8 cellular contexts compared by ENCODE assay signal in genomic region chr19:7869453-7869909, GRCh38. TPM values are rescaled to one million over a fixed set of nuclear protein-coding genes. Genes with fewer than 3 reads are reported as not detected.
A peak's percentile ranks its signal among the peaks of the same experiment; 100 is the strongest.
DNase-seq lines count a peak whose midpoint lies in the region; ATAC-seq and TF ChIP-seq lines count a peak whose summit lies in the region.

No MANE protein-coding gene starts in this region.

- peaks cover 71% of the 10 kb centered on the region for H3K27me3 ChIP-seq in gastroesophageal sphincter
- no peaks in the 10 kb centered on the region for H3K27me3 ChIP-seq in vagina

- H3K4me3 Mint-ChIP-seq in activated T-helper 1 cell treated with anti-CD3 and anti-CD28 coated beads, Interleukin-12 subunit alpha, Interleukin-12 subunit beta, Interleukin-2, Interleukin-4 antibody, amounts not matched to agents 30 ng/mL and 10 ng/mL and 1 ng/mL, durations not matched to agents 14 hours and 24 hours and 36 hours, result peak overlapping the region; percentile 47
- no peak overlapping the region for H3K4me3 Mint-ChIP-seq in progenitor cell of endocrine pancreas (ENCODE audit: low read depth)

- no peaks in the 10 kb centered on the region for H3K9me2 ChIP-seq in OCI-LY7 (ENCODE audit: insufficient read depth, low read length)

- peaks cover 21% of the 10 kb centered on the region for H3K4me1 Mint-ChIP-seq in activated T-helper 1 cell treated with anti-CD3 and anti-CD28 coated beads, Interleukin-12 subunit alpha, Interleukin-12 subunit beta, Interleukin-2, Interleukin-4 antibody, amounts not matched to agents 30 ng/mL and 10 ng/mL and 1 ng/mL, durations not matched to agents 14 hours and 24 hours and 36 hours (ENCODE audit: low read depth)
- H3K4me1 Mint-ChIP-seq in progenitor cell of endocrine pancreas (ENCODE audit: low read depth), result peaks cover 9% of the 10 kb centered on the region

- DNase-seq in OCI-LY7 (ENCODE audit: low spot score), result peak; percentile 75
- peak; percentile 75 for DNase-seq in activated T-helper 1 cell treated with anti-CD3 and anti-CD28 coated beads, Interleukin-12 subunit alpha, Interleukin-12 subunit beta, Interleukin-2, Interleukin-4 antibody, amounts not matched to agents 30 ng/mL and 10 ng/mL and 1 ng/mL, durations not matched to agents 14 hours and 24 hours and 36 hours (ENCODE audit: low spot score)
- DNase-seq in progenitor cell of endocrine pancreas (ENCODE audit: low spot score, unreplicated experiment), result no peak
- DNase-seq in vagina (ENCODE audit: extremely low spot score in 2 of 2), result no peak
- no peak for DNase-seq in NCI-H1092 (lab: John Stamatoyannopoulos, UW)

- no peaks in the 10 kb centered on the region for H4K20me1 ChIP-seq in OCI-LY7 (ENCODE audit: insufficient read depth, low read length)

- no peaks in the 10 kb centered on the region for H3K36me3 Mint-ChIP-seq in activated T-helper 1 cell treated with anti-CD3 and anti-CD28 coated beads, Interleukin-12 subunit alpha, Interleukin-12 subunit beta, Interleukin-2, Interleukin-4 antibody, amounts not matched to agents 30 ng/mL and 10 ng/mL and 1 ng/mL, durations not matched to agents 14 hours and 24 hours and 36 hours (ENCODE audit: low read depth)
- peaks cover 12% of the 10 kb centered on the region for H3K36me3 Mint-ChIP-seq in progenitor cell of endocrine pancreas (ENCODE audit: insufficient read depth)

- CTCF ChIA-PET in OCI-LY7 (lab: Charles Lee; ENCODE audit: unreplicated experiment), result interaction anchor here (0.6 to 1.8 kb wide), 8 partner anchors 12 to 66 kb away, joined by 3 to 6 read pairs (median 3); partner anchors contain the start of gene SNAPC2

- ATAC-seq in HG02798 (IDR thresholded peaks at IDR 0.05; ENCODE audit: poor library complexity, unreplicated experiment) (peak; percentile 54), gastroesophageal sphincter (peak; percentile 55)

- H3K27ac Mint-ChIP-seq in activated T-helper 1 cell treated with anti-CD3 and anti-CD28 coated beads, Interleukin-12 subunit alpha, Interleukin-12 subunit beta, Interleukin-2, Interleukin-4 antibody, amounts not matched to agents 30 ng/mL and 10 ng/mL and 1 ng/mL, durations not matched to agents 14 hours and 24 hours and 36 hours, result no peak overlapping the region
- no peak overlapping the region for H3K27ac Mint-ChIP-seq in progenitor cell of endocrine pancreas

- intact Hi-C loops in OCI-LY7 (cut with micrococcal nuclease; ENCODE audit: unreplicated experiment) (no loop called here), vagina (cut with DNase I) (no loop called here)
- intact Hi-C loops in activated T-helper 1 cell treated with anti-CD3 and anti-CD28 coated beads, Interleukin-12 subunit alpha, Interleukin-12 subunit beta, Interleukin-2, Interleukin-4 antibody, amounts not matched to agents 30 ng/mL and 10 ng/mL and 1 ng/mL, durations not matched to agents 14 hours and 24 hours and 36 hours (cut with micrococcal nuclease), result loop anchor here (1.0 kb wide), 3 partner anchors 40 to 181 kb away; partner anchors contain the start of gene SNAPC2

- peak overlapping the region; percentile 46 for H3K4me3 ChIP-seq in GM12875 (ENCODE audit: low read depth, low read length)
- H3K4me3 ChIP-seq in OCI-LY7 (ENCODE audit: low read depth, low read length, poor library complexity, severe bottlenecking), result peak overlapping the region; percentile 65
- peak overlapping the region; percentile 25 to 55 for H3K4me3 ChIP-seq in gastroesophageal sphincter
- H3K4me3 ChIP-seq in vagina, result peak overlapping the region; percentile 44 to 47

- H3K36me3 ChIP-seq in OCI-LY7 (ENCODE audit: insufficient read depth, low read length), result no peaks in the 10 kb centered on the region
- no peaks in the 10 kb centered on the region for H3K36me3 ChIP-seq in gastroesophageal sphincter
- no peaks in the 10 kb centered on the region for H3K36me3 ChIP-seq in vagina

- WGBS in gastroesophageal sphincter (ENCODE audit: low coverage in 1 of 2), 2 donors, result no CpG with 5 or more reads among the region's 47 CpGs

- no peak for TF ChIP-seq POLR2A in gastroesophageal sphincter (IDR thresholded peaks at IDR 0.05)
- TF ChIP-seq POLR2A in vagina (IDR thresholded peaks at IDR 0.05), result no peak

- H3K27ac ChIP-seq in OCI-LY7 (ENCODE audit: low read depth, low read length, poor library complexity, severe bottlenecking), result no peak overlapping the region
- H3K27ac ChIP-seq in gastroesophageal sphincter, result peak overlapping the region in 3 of 4 donors; percentile 58 to 76 (median 70)
- H3K27ac ChIP-seq in vagina, result peak overlapping the region; percentile 6

- TF ChIP-seq EP300 in gastroesophageal sphincter (IDR thresholded peaks at IDR 0.05), result no peak

- peak overlapping the region; percentile 84 for H3K4me2 ChIP-seq in OCI-LY7 (ENCODE audit: low read length)

- H3K9me3 ChIP-seq in OCI-LY7 (ENCODE audit: low read length), result no peaks in the 10 kb centered on the region
- H3K9me3 ChIP-seq in gastroesophageal sphincter, result no peaks in the 10 kb centered on the region
- H3K9me3 ChIP-seq in vagina, result no peaks in the 10 kb centered on the region

- no peaks in the 10 kb centered on the region for H3K9me3 Mint-ChIP-seq in activated T-helper 1 cell treated with anti-CD3 and anti-CD28 coated beads, Interleukin-12 subunit alpha, Interleukin-12 subunit beta, Interleukin-2, Interleukin-4 antibody, amounts not matched to agents 30 ng/mL and 10 ng/mL and 1 ng/mL, durations not matched to agents 14 hours and 24 hours and 36 hours
- peaks cover 2% of the 10 kb centered on the region for H3K9me3 Mint-ChIP-seq in progenitor cell of endocrine pancreas (ENCODE audit: low read depth)

- TF ChIP-seq CTCF in GM12875 (IDR thresholded peaks at IDR 0.05; ENCODE audit: borderline replicate concordance, insufficient read depth, low read depth, low read length), result no peak
- peak; percentile 56; the same call in 1 of the 2 replicates for TF ChIP-seq CTCF in OCI-LY7 (conservative IDR thresholded peaks at IDR 0.05; ENCODE audit: low read length)
- peak in 1 of 4 experiments; percentile 18 for TF ChIP-seq CTCF in gastroesophageal sphincter (IDR thresholded peaks at IDR 0.05)
- peak; percentile 20 for TF ChIP-seq CTCF in progenitor cell of endocrine pancreas (IDR thresholded peaks at IDR 0.05; ENCODE audit: unreplicated experiment)
- TF ChIP-seq CTCF in vagina (IDR thresholded peaks at IDR 0.05), result peak in 2 of 3 experiments; percentile 2 to 18

- no peak overlapping the region for H2AFZ ChIP-seq in OCI-LY7 (ENCODE audit: low read length)

- peaks cover 39% of the 10 kb centered on the region for H3K27me3 Mint-ChIP-seq in activated T-helper 1 cell treated with anti-CD3 and anti-CD28 coated beads, Interleukin-12 subunit alpha, Interleukin-12 subunit beta, Interleukin-2, Interleukin-4 antibody, amounts not matched to agents 30 ng/mL and 10 ng/mL and 1 ng/mL, durations not matched to agents 14 hours and 24 hours and 36 hours (ENCODE audit: insufficient read depth)
- H3K27me3 Mint-ChIP-seq in progenitor cell of endocrine pancreas, result peaks cover 24% of the 10 kb centered on the region

- peaks cover 40% of the 10 kb centered on the region for H3K4me1 ChIP-seq in OCI-LY7 (ENCODE audit: insufficient read depth, low read length, poor library complexity, severe bottlenecking)
- H3K4me1 ChIP-seq in gastroesophageal sphincter, result peaks cover 0 to 63% (median 23%) of the 10 kb centered on the region in 3 donors
- peaks cover 57% of the 10 kb centered on the region for H3K4me1 ChIP-seq in vagina

- BruUV-seq in OCI-LY7 (replicated peaks; lab: Mats Ljungman, UMichigan), result no TSS peak

- POLR2A ChIA-PET in OCI-LY7 (lab: Charles Lee), result interaction anchor here (1.2 kb wide), 1 partner anchor 51 kb away, joined by 3 read pairs; the partner anchor contains the start of gene SNAPC2

- no peaks in the 10 kb centered on the region for H3K79me2 ChIP-seq in OCI-LY7 (ENCODE audit: insufficient read depth, low read depth, low read length)

RNA-seq across cellular contexts. Expression of gene PRR36, which starts 4.7 kb away (rescaled TPM):
- not detected in 2 replicates for total RNA-seq in OCI-LY7 (2014; rRNA removed; shearing (Covaris generic))
- 0.17 TPM in 1 of 2 replicates, not detected in the other for total RNA-seq in OCI-LY7 (2022)
- 0.05 and 0.17 TPM in 2 replicates for total RNA-seq in activated T-helper 1 cell treated with anti-CD3 and anti-CD28 coated beads, Interleukin-12 subunit alpha, Interleukin-12 subunit beta, Interleukin-2, Interleukin-4 antibody, amounts not matched to agents 30 ng/mL and 10 ng/mL and 1 ng/mL, durations not matched to agents 14 hours and 24 hours and 36 hours
- total RNA-seq in gastroesophageal sphincter, result not detected
- 37.4 and 40.4 TPM in 2 replicates for total RNA-seq in progenitor cell of endocrine pancreas
- total RNA-seq in vagina, result not detected

RNA-seq across cellular contexts. Expression of gene LRRC8E, which starts 18.8 kb away (rescaled TPM):
- total RNA-seq in OCI-LY7 (2014; rRNA removed; shearing (Covaris generic)), result 0.08 TPM in 1 of 2 replicates, not detected in the other
- total RNA-seq in OCI-LY7 (2022) (not detected in 2 replicates), gastroesophageal sphincter (under 1 TPM; 0.13 to 0.32 (median 0.29) TPM), progenitor cell of endocrine pancreas (3.6 and 3.9 TPM in 2 replicates), vagina (6.6 TPM)
- total RNA-seq in activated T-helper 1 cell treated with anti-CD3 and anti-CD28 coated beads, Interleukin-12 subunit alpha, Interleukin-12 subunit beta, Interleukin-2, Interleukin-4 antibody, amounts not matched to agents 30 ng/mL and 10 ng/mL and 1 ng/mL, durations not matched to agents 14 hours and 24 hours and 36 hours, result not detected in 2 replicates

RNA-seq across cellular contexts. Expression of gene MAP2K7, which starts 34.2 kb away (rescaled TPM):
- total RNA-seq in OCI-LY7 (2014; rRNA removed; shearing (Covaris generic)), result 19.4 and 23.2 TPM in 2 replicates
- total RNA-seq in OCI-LY7 (2022) (44.5 and 48.1 TPM in 2 replicates), gastroesophageal sphincter (10 to 100 TPM; 13.9 to 23.4 (median 17.9) TPM), progenitor cell of endocrine pancreas (50.7 and 53.5 TPM in 2 replicates), vagina (26.8 TPM)
- 47.6 and 51.9 TPM in 2 replicates for total RNA-seq in activated T-helper 1 cell treated with anti-CD3 and anti-CD28 coated beads, Interleukin-12 subunit alpha, Interleukin-12 subunit beta, Interleukin-2, Interleukin-4 antibody, amounts not matched to agents 30 ng/mL and 10 ng/mL and 1 ng/mL, durations not matched to agents 14 hours and 24 hours and 36 hours

RNA-seq across cellular contexts. Expression of gene EVI5L, which starts 39.5 kb away (rescaled TPM):
- 2.7 and 7.4 TPM in 2 replicates for total RNA-seq in OCI-LY7 (2014; rRNA removed; shearing (Covaris generic))
- total RNA-seq in OCI-LY7 (2022) (5.5 and 5.9 TPM in 2 replicates), gastroesophageal sphincter (10 to 100 TPM; 17.3 to 46.3 (median 22.2) TPM), progenitor cell of endocrine pancreas (15.2 and 16.2 TPM in 2 replicates), vagina (17.2 TPM)
- 4.4 TPM in 2 replicates for total RNA-seq in activated T-helper 1 cell treated with anti-CD3 and anti-CD28 coated beads, Interleukin-12 subunit alpha, Interleukin-12 subunit beta, Interleukin-2, Interleukin-4 antibody, amounts not matched to agents 30 ng/mL and 10 ng/mL and 1 ng/mL, durations not matched to agents 14 hours and 24 hours and 36 hours

RNA-seq across cellular contexts. Expression of gene TGFBR3L, which starts 45.1 kb away (rescaled TPM):
- total RNA-seq in OCI-LY7 (2014; rRNA removed; shearing (Covaris generic)), result 0.13 TPM in 1 of 2 replicates, not detected in the other
- 0.61 and 0.74 TPM in 2 replicates for total RNA-seq in OCI-LY7 (2022)
- total RNA-seq in activated T-helper 1 cell treated with anti-CD3 and anti-CD28 coated beads, Interleukin-12 subunit alpha, Interleukin-12 subunit beta, Interleukin-2, Interleukin-4 antibody, amounts not matched to agents 30 ng/mL and 10 ng/mL and 1 ng/mL, durations not matched to agents 14 hours and 24 hours and 36 hours, result 6.9 and 7.5 TPM in 2 replicates
- total RNA-seq in gastroesophageal sphincter, result 1 to 10 TPM; 2.8 to 8.5 (median 5.4) TPM
- total RNA-seq in progenitor cell of endocrine pancreas, result 0.67 and 1.1 TPM in 2 replicates
- total RNA-seq in vagina, result 1.5 TPM

Comparison
In these comparisons a context has a peak if more than half of its experiments do, and no peak if none do; other contexts are left out.
1. DNase-seq: peak in OCI-LY7 (single experiment) and activated T-helper 1 cell treated with anti-CD3 and anti-CD28 coated beads, Interleukin-12 subunit alpha, Interleukin-12 subunit beta, Interleukin-2, Interleukin-4 antibody, amounts not matched to agents 30 ng/mL and 10 ng/mL and 1 ng/mL, durations not matched to agents 14 hours and 24 hours and 36 hours (single experiment); none in progenitor cell of endocrine pancreas (single experiment), vagina (0 of 2) and NCI-H1092 (single experiment).
2. RNA of gene PRR36, which starts 4.7 kb away (total RNA-seq): 37.4 to 40.4 TPM in progenitor cell of endocrine pancreas; 0.17 TPM in OCI-LY7, 0.05 to 0.17 TPM in activated T-helper 1 cell treated with anti-CD3 and anti-CD28 coated beads, Interleukin-12 subunit alpha, Interleukin-12 subunit beta, Interleukin-2, Interleukin-4 antibody, amounts not matched to agents 30 ng/mL and 10 ng/mL and 1 ng/mL, durations not matched to agents 14 hours and 24 hours and 36 hours, not detected in gastroesophageal sphincter and not detected in vagina (single experiment); every median in the first group is over 10 times any median in the second.
3. Peak in every context shown above with its lines, with median percentiles within 50 percentile points of each other: H3K4me3 ChIP-seq.